Comparison of ENCODE assay signal across 12 cellular contexts in the genomic region with DNA sequence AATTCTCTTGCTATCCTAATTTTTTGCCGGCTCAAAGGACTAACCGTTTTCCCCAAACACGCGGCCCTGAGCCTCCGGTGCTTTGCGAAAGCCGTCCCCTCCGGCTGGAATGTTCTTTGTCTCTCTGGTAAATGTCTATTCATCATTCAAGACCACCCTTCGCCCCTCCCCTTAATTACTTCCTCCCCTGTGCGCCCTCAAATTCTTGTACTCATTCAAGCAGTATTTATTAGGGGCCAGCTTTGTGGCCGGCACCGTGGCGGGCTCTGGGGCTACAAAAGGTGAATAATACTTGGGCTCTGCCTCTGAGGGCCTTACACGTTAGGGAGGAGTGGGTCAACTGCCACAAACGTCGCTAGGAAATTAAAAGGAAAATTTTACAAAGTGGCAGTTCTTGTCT.
DNase-seq lines count a peak whose midpoint lies in the region; ATAC-seq and TF ChIP-seq lines count a peak whose summit lies in the region.
"Had no signal": no experiment of that assay in that cellular context is flagged by ENCODE, and none has a peak within 500 bp of the region (broad histone marks: within the 10 kb centered on the region; RNA-seq: fewer than 3 reads in every experiment).

No MANE protein-coding gene starts in this region.

- DNase-seq in NCI-H2029 (lab: John Stamatoyannopoulos, UW) (peak; percentile 24), NCI-H2029 treated with DMSO at 0.1 percent for 48 hours (lab: John Stamatoyannopoulos, UW) (no peak), brain microvascular endothelial cell (no peak), kidney tubule cell (ENCODE audit: low spot score) (peak; percentile 32), SIG-M5 treated with dmso at 0.1 percent for 504 hours (lab: John Stamatoyannopoulos, UW; ENCODE audit: unreplicated experiment) (no peak)
- DNase-seq: 8988T, DND-41, KG1, SIG-M5 had no signal

- in situ Hi-C loops in brain microvascular endothelial cell (cut with HindIII; ENCODE audit: low pct_ligation_motif_present, low sequenced_read_pairs), result no loop called here

- TF ChIP-seq CTCF in brain microvascular endothelial cell (IDR thresholded peaks at IDR 0.05; ENCODE audit: low read depth, low read length, missing control alignments), result no peak

- H3K27ac ChIP-seq in brain microvascular endothelial cell (peak overlapping the region; percentile 85), subcutaneous abdominal adipose tissue (ENCODE audit: low read depth, low read length) (peak overlapping the region; percentile 76)

- peak overlapping the region in 3 of 5 donors; percentile 16 to 66 (median 43) for H3K9ac ChIP-seq in subcutaneous abdominal adipose tissue (ENCODE audit: low read length in 5 of 5)

- H3K9me3 ChIP-seq in subcutaneous abdominal adipose tissue (ENCODE audit: control insufficient read depth in 5 of 5, low read length in 5 of 5), result peaks cover 0 to 5% (median 0%) of the 10 kb centered on the region in 5 donors

- ATAC-seq in HG03354 (IDR thresholded peaks at IDR 0.05; ENCODE audit: poor library complexity, severe bottlenecking, unreplicated experiment) (no peak), HG02642 (IDR thresholded peaks at IDR 0.05; ENCODE audit: poor library complexity, unreplicated experiment) (no peak)

- peaks cover 4 to 70% (median 43%) of the 10 kb centered on the region in 5 donors for H3K4me1 ChIP-seq in subcutaneous abdominal adipose tissue (ENCODE audit: control insufficient read depth in 5 of 5, insufficient read depth in 5 of 5, low read length in 5 of 5)

- H3K27me3 ChIP-seq in brain microvascular endothelial cell (replicated peaks) (no peaks in the 10 kb centered on the region), subcutaneous abdominal adipose tissue (ENCODE audit: control insufficient read depth in 5 of 5, insufficient read depth in 4 of 5, low read length in 5 of 5) (no peaks in the 10 kb centered on the region)

- H3K4me3 ChIP-seq in brain microvascular endothelial cell (ENCODE audit: low read depth, low read length) (no peak overlapping the region), subcutaneous abdominal adipose tissue (ENCODE audit: low read depth in 1 of 5, low read length in 5 of 5) (peak overlapping the region in 3 of 5 donors; percentile 50 to 73 (median 68))

- H3K36me3 ChIP-seq in brain microvascular endothelial cell (replicated peaks), result no peaks in the 10 kb centered on the region
- H3K36me3 ChIP-seq in subcutaneous abdominal adipose tissue (ENCODE audit: control insufficient read depth in 5 of 5, insufficient read depth in 5 of 5, low read length in 5 of 5), result peaks cover 0 to 2% (median under 1%) of the 10 kb centered on the region in 5 donors

Comparison
In these comparisons a context has a peak if more than half of its experiments do, and no peak if none do; other contexts are left out.
1. DNase-seq: peak in NCI-H2029 (single experiment) and kidney tubule cell (single experiment); none in NCI-H2029 treated with DMSO at 0.1 percent for 48 hours (single experiment), brain microvascular endothelial cell (single experiment) and SIG-M5 treated with dmso at 0.1 percent for 504 hours (single experiment).